11 cellular contexts compared by ENCODE assay signal in the genomic region with DNA sequence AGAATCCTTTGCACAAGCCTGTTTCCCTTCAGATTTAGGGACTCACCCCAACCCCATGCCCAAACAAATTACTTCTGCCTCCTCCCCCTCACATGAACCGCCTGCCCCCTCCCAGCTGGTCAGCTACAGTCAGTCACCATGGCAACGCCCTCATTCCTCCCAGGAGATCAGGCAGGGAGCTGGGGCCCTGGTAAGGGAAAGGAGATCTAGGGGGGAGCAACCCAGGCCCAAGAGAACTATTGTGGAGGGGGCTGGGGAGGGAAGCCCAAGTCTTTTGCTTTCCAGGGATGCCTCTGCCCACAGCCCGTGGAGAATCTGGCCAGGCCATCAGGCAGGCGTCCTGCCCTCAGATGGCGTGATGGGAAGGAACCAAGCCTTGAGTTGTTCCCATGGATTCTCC. TPM values are rescaled to one million over a fixed set of nuclear protein-coding genes. Genes with fewer than 3 reads are reported as not detected.
DNase-seq lines count a peak whose midpoint lies in the region; ATAC-seq and TF ChIP-seq lines count a peak whose summit lies in the region.
"Had no signal": no experiment of that assay in that cellular context is flagged by ENCODE, and none has a peak within 500 bp of the region (broad histone marks: within the 10 kb centered on the region; RNA-seq: fewer than 3 reads in every experiment).

No MANE protein-coding gene starts in this region.

- H3K9me3 Mint-ChIP-seq in Caco-2 (ENCODE audit: unreplicated experiment) = no peaks in the 10 kb centered on the region
- H3K9me3 Mint-ChIP-seq: CD8-positive, alpha-beta memory T cell had no signal

- no peaks in the 10 kb centered on the region for H3K36me3 ChIP-seq in Caco-2 (ENCODE audit: control insufficient read depth, insufficient read depth, low read length)
- peaks cover 6% of the 10 kb centered on the region for H3K36me3 ChIP-seq in iPS-18a (ENCODE audit: control insufficient read depth, low read depth, low read length)
- H3K36me3 ChIP-seq: left lung, stomach had no signal

- 0 out of 2 replicates have a peak, but pooled peaks cover 1% of the 10 kb centered on the region for H3K27me3 ChIP-seq in Caco-2 (replicated peaks; ENCODE audit: control insufficient read depth, insufficient read depth, low read length)
- H3K27me3 ChIP-seq in iPS-18a (ENCODE audit: control insufficient read depth, insufficient read depth, low read length) = peaks cover 19% of the 10 kb centered on the region

- no peak overlapping the region for H3K4me3 ChIP-seq in Caco-2 (ENCODE audit: low read depth, low read length)
- H3K4me3 ChIP-seq in iPS-18a (ENCODE audit: low read length) = peak overlapping the region; percentile 19
- H3K4me3 ChIP-seq: left lung, stomach had no signal

- no peak overlapping the region for H3K9ac ChIP-seq in iPS-18a (ENCODE audit: low read length)

- no peak for ATAC-seq in GM19467 (IDR thresholded peaks at IDR 0.05; ENCODE audit: unreplicated experiment)
- ATAC-seq: left lung had no signal

- H3K9me3 ChIP-seq in Caco-2 = no peaks in the 10 kb centered on the region
- H3K9me3 ChIP-seq in iPS-18a (ENCODE audit: control insufficient read depth, low read depth, low read length) = no peaks in the 10 kb centered on the region
- H3K9me3 ChIP-seq: left lung, stomach had no signal

- peaks cover 17% of the 10 kb centered on the region for H3K4me1 Mint-ChIP-seq in Caco-2 (ENCODE audit: low read depth, unreplicated experiment)

- POLR2A ChIA-PET in Caco-2 (lab: Charles Lee) = interaction anchor here (1.0 kb wide), 1 partner anchor 15 kb away, joined by 3 read pairs; no protein-coding TSS in a partner anchor

- DNase-seq in Caco-2 = peak; percentile 38 to 52
- DNase-seq in SK-MEL-5 (ENCODE audit: low read depth, low spot score) = peak; percentile 17
- DNase-seq in NCI-H1436 (lab: John Stamatoyannopoulos, UW) = no peak
- no peak for DNase-seq in NCI-H524 treated with DMSO at 0.1 percent for 48 hours (lab: John Stamatoyannopoulos, UW)
- DNase-seq: CD8-positive, alpha-beta memory T cell; stomach; T-helper 2 cell had no signal

- no peak overlapping the region for H3K27ac ChIP-seq in iPS-18a (ENCODE audit: low read length)
- H3K27ac ChIP-seq: left lung, stomach had no signal

- H3K27me3 Mint-ChIP-seq in Caco-2 (ENCODE audit: insufficient read depth, unreplicated experiment) = peaks cover 3% of the 10 kb centered on the region

- BruUV-seq in Caco-2 (replicated peaks; lab: Mats Ljungman, UMichigan) = no TSS peak

- peaks cover 10% of the 10 kb centered on the region; the same call in 1 of the 2 replicates for H3K4me1 ChIP-seq in Caco-2
- H3K4me1 ChIP-seq in iPS-18a (ENCODE audit: control insufficient read depth, low read depth, low read length) = peaks cover 21% of the 10 kb centered on the region

- H3K4me3 Mint-ChIP-seq in Caco-2 (ENCODE audit: unreplicated experiment) = no peak overlapping the region

- CTCF ChIA-PET in Caco-2 (lab: Charles Lee) = interaction anchor here (1.5 kb wide), 1 partner anchor 15 kb away, joined by 3 read pairs; the partner anchor contains the start of gene GRN

- intact Hi-C loops in Caco-2 (cut with micrococcal nuclease; ENCODE audit: unreplicated experiment) = no loop called here

- peak overlapping the region; percentile 53 for H3K27ac Mint-ChIP-seq in Caco-2 (ENCODE audit: unreplicated experiment)

- in situ Hi-C loops in SK-MEL-5 (cut with HindIII; ENCODE audit: low pct_unique_long_range_greater_than_20kb, low sequenced_read_pairs) = no loop called here

- H3K36me3 Mint-ChIP-seq in Caco-2 (ENCODE audit: insufficient read depth, unreplicated experiment) = no peaks in the 10 kb centered on the region
- H3K36me3 Mint-ChIP-seq: CD8-positive, alpha-beta memory T cell had no signal

- no peak for TF ChIP-seq CTCF in Caco-2 (IDR thresholded peaks at IDR 0.05; ENCODE audit: insufficient read depth in 1 of 2, low read depth in 1 of 2, low read length in 1 of 2, severe bottlenecking in 1 of 2, unreplicated experiment in 1 of 2)

RNA-seq across cellular contexts. Expression of gene FAM171A2, which starts 2.8 kb away (rescaled TPM):
- total RNA-seq in Caco-2 (2022) = 3.0 and 3.6 TPM in 2 replicates
- 5.0 and 5.3 TPM in 2 replicates for total RNA-seq in SK-MEL-5 (2014; rRNA removed; shearing (Covaris generic))
- polyA plus RNA-seq in SK-MEL-5 (2015; cell fraction: cytosol; rRNA removed) = 9.3 and 9.8 TPM in 2 replicates
- 2.1 and 2.4 TPM in 2 replicates for polyA plus RNA-seq in SK-MEL-5 (2015; cell fraction: nucleus; rRNA removed)

RNA-seq across cellular contexts. Expression of gene GRN, which starts 15.7 kb away (rescaled TPM):
- 167 and 176 TPM in 2 replicates for total RNA-seq in Caco-2 (2022)
- total RNA-seq in SK-MEL-5 (2014; rRNA removed; shearing (Covaris generic)) = 197 and 275 TPM in 2 replicates
- 956 and 1,011 TPM in 2 replicates for polyA plus RNA-seq in SK-MEL-5 (2015; cell fraction: cytosol; rRNA removed)
- polyA plus RNA-seq in SK-MEL-5 (2015; cell fraction: nucleus; rRNA removed) = 228 and 232 TPM in 2 replicates

RNA-seq across cellular contexts. Expression of gene ITGA2B, which starts 28.6 kb away (rescaled TPM):
- total RNA-seq in Caco-2 (2022) = 5.9 and 6.9 TPM in 2 replicates
- 0.43 TPM in 1 of 2 replicates, not detected in the other for total RNA-seq in SK-MEL-5 (2014; rRNA removed; shearing (Covaris generic))
- 0.10 TPM in 1 of 2 replicates, not detected in the other for polyA plus RNA-seq in SK-MEL-5 (2015; cell fraction: cytosol; rRNA removed)
- 0.12 and 1.00 TPM in 2 replicates for polyA plus RNA-seq in SK-MEL-5 (2015; cell fraction: nucleus; rRNA removed)
- total RNA-seq: HT1080 had no signal

RNA-seq across cellular contexts. Expression of gene SLC25A39, which starts 36.2 kb away (rescaled TPM):
- total RNA-seq in Caco-2 (2022) = 155 and 172 TPM in 2 replicates
- 121 and 134 TPM in 2 replicates for total RNA-seq in SK-MEL-5 (2014; rRNA removed; shearing (Covaris generic))
- polyA plus RNA-seq in SK-MEL-5 (2015; cell fraction: cytosol; rRNA removed) = 233 TPM in 2 replicates
- 362 and 411 TPM in 2 replicates for polyA plus RNA-seq in SK-MEL-5 (2015; cell fraction: nucleus; rRNA removed)

RNA-seq across cellular contexts. Expression of gene RUNDC3A, which starts 52.4 kb away (rescaled TPM):
- 0.34 and 0.53 TPM in 2 replicates for total RNA-seq in Caco-2 (2022)
- total RNA-seq in SK-MEL-5 (2014; rRNA removed; shearing (Covaris generic)) = 0.50 and 0.67 TPM in 2 replicates
- polyA plus RNA-seq in SK-MEL-5 (2015; cell fraction: cytosol; rRNA removed) = 0.82 and 0.98 TPM in 2 replicates
- 0.32 and 1.5 TPM in 2 replicates for polyA plus RNA-seq in SK-MEL-5 (2015; cell fraction: nucleus; rRNA removed)
- total RNA-seq: CD8-positive, alpha-beta memory T cell had no signal
- polyA plus RNA-seq: CD8-positive, alpha-beta memory T cell had no signal

Comparison
In these comparisons a context has a peak if more than half of its experiments do, and no peak if none do; other contexts are left out.
1. DNase-seq: peak in Caco-2 (2 of 2) and SK-MEL-5 (single experiment); none in NCI-H1436 (single experiment) and NCI-H524 treated with DMSO at 0.1 percent for 48 hours (single experiment).